In genomic region chr19:57886046-57886445, GRCh38 we compare ENCODE assay signal across 21 cellular contexts. TPM values are rescaled to one million over a fixed set of nuclear protein-coding genes. Genes with fewer than 3 reads are reported as not detected.
DNase-seq lines count a peak whose midpoint lies in the region; FAIRE-seq and TF ChIP-seq lines count a peak whose summit lies in the region.
"Had no signal": no experiment of that assay in that cellular context is flagged by ENCODE, and none has a peak within 500 bp of the region (broad histone marks: within the 10 kb centered on the region; RNA-seq: fewer than 3 reads in every experiment).

No MANE protein-coding gene starts in this region.

- no peak overlapping the region for H3K4ac ChIP-seq in H1 (replicated peaks; ENCODE audit: insufficient read length, low read depth, low read length)

- no peak overlapping the region for H3K23ac ChIP-seq in H1 (ENCODE audit: insufficient read length)

- H4K20me1 ChIP-seq in BLaER1 treated with 17β-estradiol and CSF1 and Interleukin-3, amounts not matched to agents 10 nM and 100 nM, result peaks cover 0 to 31% (median 0%) of the 10 kb centered on the region in 11 experiments; a peak in 6 of 22 replicates
- peaks cover 7 to 10% of the 10 kb centered on the region in 2 experiments for H4K20me1 ChIP-seq in H1 (replicated peaks in 1 of 2; ENCODE audit: control insufficient read depth in 1 of 2, insufficient read depth in 2 of 2, low read length in 2 of 2)
- no peaks in the 10 kb centered on the region for H4K20me1 ChIP-seq in Karpas-422 (ENCODE audit: insufficient read depth, low read depth, low read length)

- peak overlapping the region; percentile 3; the same call in 1 of the 2 replicates for H2BK5ac ChIP-seq in H1 (ENCODE audit: low read depth, low read length)

- H3K9ac ChIP-seq in BLaER1 treated with 17β-estradiol and CSF1 and Interleukin-3, amounts not matched to agents 10 nM and 100 nM, result no peak overlapping the region
- H3K9ac ChIP-seq in HUES6 (ENCODE audit: low read length) (no peak overlapping the region), H1 (replicated peaks in 1 of 4; ENCODE audit: extremely low read depth in 1 of 4, low read depth in 3 of 4, low read length in 3 of 4) (peak overlapping the region in 1 of 4 experiments; percentile 16; a peak in 2 of 7 replicates), Karpas-422 (ENCODE audit: low read length) (no peak overlapping the region)

- H3K27me3 Mint-ChIP-seq in mesothelial cell of epicardium (ENCODE audit: low read depth), result no peaks in the 10 kb centered on the region
- H3K27me3 Mint-ChIP-seq: activated CD4-positive, alpha-beta memory T cell treated with anti-CD3 and anti-CD28 coated beads for 36 hours had no signal

- no peak overlapping the region for H3K27ac ChIP-seq in BLaER1 treated with 17β-estradiol and CSF1 and Interleukin-3, amounts not matched to agents 10 nM and 100 nM
- H3K27ac ChIP-seq in HUES6 (ENCODE audit: low read depth, low read length) (peak overlapping the region; percentile 62; the same call in 1 of the 2 replicates), H1 (ENCODE audit: low read depth, low read length) (no peak overlapping the region), Karpas-422 (ENCODE audit: low read length) (no peak overlapping the region)
- H3K27ac ChIP-seq: ascending aorta, SJCRH30 had no signal

- CTCF ChIA-PET in H1 (lab: Charles Lee; ENCODE audit: partially characterized antibody), result no interaction called here

- TF ChIP-seq RAD21 in H1 (IDR thresholded peaks at IDR 0.05 in 1 of 2, conservative IDR thresholded peaks at IDR 0.05 in 1 of 2; ENCODE audit: low read depth in 2 of 2, low read length in 2 of 2), result no peak

- POLR2A ChIA-PET in H1 (lab: Charles Lee; ENCODE audit: partially characterized antibody), result interaction anchor here (0.6 to 11.1 kb wide), 8 partner anchors 9 to 469 kb away, joined by 3 to 103 read pairs (median 16); partner anchors contain the start of gene ZNF587

- H3K18ac ChIP-seq in H1 (ENCODE audit: extremely low read depth, low read length), result no peak overlapping the region

- TF ChIP-seq CTCF in H1 (IDR thresholded peaks at IDR 0.05; ENCODE audit: control extremely low read depth in 1 of 3, insufficient read depth in 1 of 3, low read depth in 1 of 3, low read length in 3 of 3) (no peak), mesothelial cell of epicardium (IDR thresholded peaks at IDR 0.05; ENCODE audit: unreplicated experiment) (no peak)

- no peak for DNase-seq in H1 (ENCODE audit: low read depth in 1 of 2, low spot score in 2 of 2)
- DNase-seq in mesothelial cell of epicardium (ENCODE audit: low spot score in 2 of 2, unreplicated experiment in 2 of 2), result no peak
- no peak for DNase-seq in AG08396 (ENCODE audit: low spot score)
- no peak for DNase-seq in DMS79 (lab: John Stamatoyannopoulos, UW)
- no peak for DNase-seq in Karpas-422
- no peak for DNase-seq in nucleus accumbens (lab: John Stamatoyannopoulos, UW)
- DNase-seq: activated CD4-positive, alpha-beta memory T cell treated with anti-CD3 and anti-CD28 coated beads for 36 hours; activated CD4-positive, CD25-positive, alpha-beta regulatory T cell; activated naive CD4-positive, alpha-beta T cell treated with Interleukin-2 at 50 U/mL for 16 hours; activated T-cell treated with anti-CD3 and anti-CD28 coated beads for 4 hours; DMS 273 treated with DMSO at 0.1 percent for 48 hours; NCI-H187; NCI-H82; SJCRH30 had no signal

- H2AK5ac ChIP-seq in H1 (ENCODE audit: low read depth, low read length), result no peak overlapping the region

- no peak overlapping the region for H3K14ac ChIP-seq in H1 (ENCODE audit: insufficient read length)

- peaks cover 3% of the 10 kb centered on the region; the same call in 1 of the 2 replicates for H3K23me2 ChIP-seq in H1 (ENCODE audit: low read depth, low read length)

- no peak overlapping the region for H3K4me2 ChIP-seq in BLaER1 treated with 17β-estradiol and CSF1 and Interleukin-3, amounts not matched to agents 10 nM and 100 nM
- H3K4me2 ChIP-seq in H1 (ENCODE audit: insufficient read depth in 1 of 2, low read depth in 2 of 2, low read length in 2 of 2) (peak overlapping the region; percentile 64 to 79), Karpas-422 (ENCODE audit: low read depth, low read length, poor library complexity, severe bottlenecking) (no peak overlapping the region)

- no peaks in the 10 kb centered on the region for H3K79me1 ChIP-seq in H1 (ENCODE audit: low read depth, low read length)

- H4K8ac ChIP-seq in H1 (ENCODE audit: extremely low read depth, insufficient read depth, low read length), result no peak overlapping the region

- no peak overlapping the region for H2BK15ac ChIP-seq in H1 (ENCODE audit: low read length)

- WGBS in H1 (ENCODE audit: extremely low coverage in 1 of 2, insufficient coverage in 1 of 2, insufficient read length in 1 of 2, insufficient replicate concordance in 2 of 2, low coverage in 1 of 2, low lambda C conversion rate in 2 of 2, missing lambda C conversion rate in 1 of 2), 2 experiments, result 78% methylated on average over 3 of the region's 3 CpGs; no CpG with 5 or more reads in 1 of the 2 experiments

- H4K5ac ChIP-seq in H1 (ENCODE audit: insufficient read length, low read depth, low read length), result peak overlapping the region; percentile 45

- no peak overlapping the region for H4K91ac ChIP-seq in H1 (replicated peaks; ENCODE audit: insufficient read length, low read length)

- H3K56ac ChIP-seq in H1 (replicated peaks; ENCODE audit: insufficient read length, low read depth, low read length), result no peak overlapping the region

- peak overlapping the region; percentile 37 for H3K4me3 Mint-ChIP-seq in mesothelial cell of epicardium
- H3K4me3 Mint-ChIP-seq: activated CD4-positive, alpha-beta memory T cell treated with anti-CD3 and anti-CD28 coated beads for 36 hours had no signal

- H3K4me1 Mint-ChIP-seq in mesothelial cell of epicardium, result peaks cover 25% of the 10 kb centered on the region

- H3K9me2 ChIP-seq in Karpas-422 (replicated peaks; ENCODE audit: insufficient read depth, low read length), result no peaks in the 10 kb centered on the region

- H2BK120ac ChIP-seq in H1 (replicated peaks; ENCODE audit: low read depth, low read length), result no peak overlapping the region

- peaks cover 51% of the 10 kb centered on the region for H3K36me3 Mint-ChIP-seq in mesothelial cell of epicardium

- peaks cover 41 to 54% (median 50%) of the 10 kb centered on the region in 11 experiments for H3K36me3 ChIP-seq in BLaER1 treated with 17β-estradiol and CSF1 and Interleukin-3, amounts not matched to agents 10 nM and 100 nM
- peaks cover 40% of the 10 kb centered on the region for H3K36me3 ChIP-seq in HUES6 (ENCODE audit: control insufficient read depth, insufficient read depth, low read length)
- peaks cover 0 to 26% (median 12%) of the 10 kb centered on the region in 4 experiments; a peak in 5 of 8 replicates for H3K36me3 ChIP-seq in H1 (ENCODE audit: control insufficient read depth in 2 of 4, insufficient read depth in 4 of 4, low read length in 3 of 4)
- peaks cover 44% of the 10 kb centered on the region for H3K36me3 ChIP-seq in Karpas-422 (ENCODE audit: insufficient read depth, low read length)
- H3K36me3 ChIP-seq: ascending aorta had no signal

- H3K9me3 ChIP-seq in BLaER1 treated with 17β-estradiol and CSF1 and Interleukin-3, amounts not matched to agents 10 nM and 100 nM (replicated peaks in 1 of 11), result peaks cover 43 to 69% (median 61%) of the 10 kb centered on the region in 11 experiments
- H3K9me3 ChIP-seq in HUES6 (ENCODE audit: control insufficient read depth, insufficient read depth, low read depth, low read length) (peaks cover 18% of the 10 kb centered on the region; the same call in 1 of the 2 replicates), H1 (ENCODE audit: insufficient read depth in 2 of 2, low read depth in 1 of 2, low read length in 1 of 2) (no peaks in the 10 kb centered on the region), Karpas-422 (ENCODE audit: low read length) (peaks cover 31% of the 10 kb centered on the region)
- H3K9me3 ChIP-seq: right atrium auricular region had no signal

- FAIRE-seq in H1 (lab: Jason Lieb, UNC), result no peak
- FAIRE-seq: frontal cortex, GM12892, K562 had no signal

- no peak overlapping the region for H2BK20ac ChIP-seq in H1 (ENCODE audit: low read length)

- peak overlapping the region; percentile 50 for H3K27ac Mint-ChIP-seq in mesothelial cell of epicardium
- H3K27ac Mint-ChIP-seq: activated CD4-positive, alpha-beta memory T cell treated with anti-CD3 and anti-CD28 coated beads for 36 hours had no signal

- peak in 1 of 2 experiments; percentile 42; a peak in 1 of 3 replicates for TF ChIP-seq POLR2A in H1 (IDR thresholded peaks at IDR 0.05; ENCODE audit: control extremely low read depth in 1 of 2, low read depth in 2 of 2, low read length in 2 of 2)

- peaks cover 8 to 16% (median 11%) of the 10 kb centered on the region in 10 experiments; a peak in 16 of 20 replicates for H3K4me1 ChIP-seq in BLaER1 treated with 17β-estradiol and CSF1 and Interleukin-3, amounts not matched to agents 10 nM and 100 nM
- H3K4me1 ChIP-seq in HUES6 (ENCODE audit: control insufficient read depth, insufficient read depth, low read length) (peaks cover 7% of the 10 kb centered on the region; the same call in 1 of the 2 replicates), H1 (replicated peaks in 1 of 4; ENCODE audit: control insufficient read depth in 3 of 4, insufficient read depth in 4 of 4, low read length in 3 of 4) (peaks cover 3 to 18% (median 10%) of the 10 kb centered on the region in 4 experiments; a peak in 6 of 7 replicates), Karpas-422 (ENCODE audit: low read length) (peaks cover 10% of the 10 kb centered on the region)
- H3K4me1 ChIP-seq: ascending aorta, SJCRH30 had no signal

- H2AFZ ChIP-seq in H1 (ENCODE audit: low read length), result no peak overlapping the region
- H2AFZ ChIP-seq in Karpas-422 (ENCODE audit: low read length), result no peak overlapping the region

- H3K79me2 ChIP-seq in H1 (ENCODE audit: control insufficient read depth in 1 of 2, insufficient read depth in 2 of 2, low read length in 2 of 2) (peaks cover 45 to 65% of the 10 kb centered on the region in 2 experiments), Karpas-422 (ENCODE audit: low read length) (peaks cover 59% of the 10 kb centered on the region)

- H3K9me3 Mint-ChIP-seq in mesothelial cell of epicardium, result peaks cover 21% of the 10 kb centered on the region

- H3K27me3 ChIP-seq in BLaER1 treated with 17β-estradiol and CSF1 and Interleukin-3, amounts not matched to agents 10 nM and 100 nM, result no peaks in the 10 kb centered on the region
- H3K27me3 ChIP-seq in HUES6 (ENCODE audit: control insufficient read depth, insufficient read depth, low read length), result no peaks in the 10 kb centered on the region
- H3K27me3 ChIP-seq in H1 (replicated peaks in 1 of 4; ENCODE audit: control insufficient read depth in 3 of 4, extremely low read depth in 1 of 4, insufficient read depth in 3 of 4, low read length in 3 of 4), result no peaks in the 10 kb centered on the region
- no peaks in the 10 kb centered on the region for H3K27me3 ChIP-seq in Karpas-422 (ENCODE audit: low read length)
- H3K27me3 ChIP-seq: ascending aorta, right atrium auricular region, SJCRH30 had no signal

- peak overlapping the region in 7 of 10 experiments; percentile 87 to 97 (median 93); a peak in 11 of 20 replicates for H3K4me3 ChIP-seq in BLaER1 treated with 17β-estradiol and CSF1 and Interleukin-3, amounts not matched to agents 10 nM and 100 nM
- H3K4me3 ChIP-seq in HUES6 (ENCODE audit: low read depth, low read length) (peak overlapping the region; percentile 94), H1 (ENCODE audit: extremely low read depth in 1 of 4, insufficient read depth in 2 of 4, low read depth in 3 of 4, low read length in 4 of 4) (peak overlapping the region; percentile 89 to 97 (median 96); a peak in 4 of 8 replicates), Karpas-422 (ENCODE audit: low read length) (no peak overlapping the region)
- H3K4me3 ChIP-seq: ascending aorta, K562, right atrium auricular region, SJCRH30 had no signal

- H2BK12ac ChIP-seq in H1 (ENCODE audit: low read depth, low read length), result no peak overlapping the region

- no peak for TF ChIP-seq EP300 in H1 (IDR thresholded peaks at IDR 0.05; ENCODE audit: borderline replicate concordance in 1 of 2, low read depth in 2 of 2, low read length in 2 of 2)

RNA-seq across cellular contexts. Expression of gene ZNF814, which starts 2.8 kb away (rescaled TPM):
- 90.7 and 90.9 TPM in 2 replicates for total RNA-seq in H1 (2021; fragmentation: NEBNext Ultra II Directional; extraction: Animal tissue kit (Norgen Biotek cat#: 25700))
- polyA plus RNA-seq in H1 (2011; rRNA removed), result 99.6 and 110 TPM in 2 replicates
- polyA plus RNA-seq in H1 (2011; cell fraction: cytosol; rRNA removed), result 66.5 TPM
- 74.2 TPM for polyA plus RNA-seq in H1 (2011; cell fraction: nucleus; rRNA removed)
- polyA plus RNA-seq in H1 (2012, experiment 1 of 2), result 53.1 to 76.6 TPM (median 64.5 TPM) in 4 replicates
- polyA plus RNA-seq in H1 (2012, experiment 2 of 2), result 46.8 TPM
- 39.2 TPM for polyA plus RNA-seq in H1 (2013, experiment 1 of 2)
- polyA plus RNA-seq in H1 (2013, experiment 2 of 2), result 39.8 TPM
- 125 and 160 TPM in 2 replicates for polyA minus RNA-seq in H1 (2011; rRNA and poly(A)+ RNA removed)
- polyA minus RNA-seq in H1 (2011; cell fraction: cytosol; rRNA and poly(A)+ RNA removed), result 63.5 TPM
- polyA minus RNA-seq in H1 (2011; cell fraction: nucleus; rRNA and poly(A)+ RNA removed), result 209 TPM
- 53.7 to 60.4 TPM (median 56.2 TPM) in 3 replicates for total RNA-seq in mesothelial cell of epicardium
- 16.3 and 24.2 TPM in 2 replicates for total RNA-seq in Karpas-422 (2014; rRNA removed; shearing (Covaris generic); ENCODE audit: low replicate concordance)

RNA-seq across cellular contexts. Expression of gene ZNF417, which starts 30.3 kb away (rescaled TPM):
- total RNA-seq in H1 (2021; fragmentation: NEBNext Ultra II Directional; extraction: Animal tissue kit (Norgen Biotek cat#: 25700)), result 19.2 and 19.7 TPM in 2 replicates
- 4.4 and 5.4 TPM in 2 replicates for polyA plus RNA-seq in H1 (2011; rRNA removed)
- 8.2 TPM for polyA plus RNA-seq in H1 (2011; cell fraction: cytosol; rRNA removed)
- polyA plus RNA-seq in H1 (2011; cell fraction: nucleus; rRNA removed), result 9.6 TPM
- polyA plus RNA-seq in H1 (2012, experiment 1 of 2), result 8.6 to 10.5 TPM (median 10.1 TPM) in 4 replicates
- polyA plus RNA-seq in H1 (2012, experiment 2 of 2), result 0.76 TPM
- 7.0 TPM for polyA plus RNA-seq in H1 (2013, experiment 1 of 2)
- 6.7 TPM for polyA plus RNA-seq in H1 (2013, experiment 2 of 2)
- 16.5 and 19.3 TPM in 2 replicates for polyA minus RNA-seq in H1 (2011; rRNA and poly(A)+ RNA removed)
- polyA minus RNA-seq in H1 (2011; cell fraction: cytosol; rRNA and poly(A)+ RNA removed), result 8.0 TPM
- 16.1 TPM for polyA minus RNA-seq in H1 (2011; cell fraction: nucleus; rRNA and poly(A)+ RNA removed)
- 25.1 to 26.8 TPM (median 25.9 TPM) in 3 replicates for total RNA-seq in mesothelial cell of epicardium
- total RNA-seq in Karpas-422 (2014; rRNA removed; shearing (Covaris generic); ENCODE audit: low replicate concordance), result 12.3 TPM in 2 replicates

RNA-seq across cellular contexts. Expression of gene ZNF587, which starts 36.4 kb away (rescaled TPM):
- 41.5 and 42.1 TPM in 2 replicates for total RNA-seq in H1 (2021; fragmentation: NEBNext Ultra II Directional; extraction: Animal tissue kit (Norgen Biotek cat#: 25700))
- 17.4 and 18.1 TPM in 2 replicates for polyA plus RNA-seq in H1 (2011; rRNA removed)
- polyA plus RNA-seq in H1 (2011; cell fraction: cytosol; rRNA removed), result 16.2 TPM
- polyA plus RNA-seq in H1 (2011; cell fraction: nucleus; rRNA removed), result 20.1 TPM
- polyA plus RNA-seq in H1 (2012, experiment 1 of 2), result 16.8 to 19.8 TPM (median 18.6 TPM) in 4 replicates
- 4.3 TPM for polyA plus RNA-seq in H1 (2012, experiment 2 of 2)
- polyA plus RNA-seq in H1 (2013, experiment 1 of 2), result 19.7 TPM
- polyA plus RNA-seq in H1 (2013, experiment 2 of 2), result 17.0 TPM
- polyA minus RNA-seq in H1 (2011; rRNA and poly(A)+ RNA removed), result 24.8 and 34.3 TPM in 2 replicates
- 20.0 TPM for polyA minus RNA-seq in H1 (2011; cell fraction: cytosol; rRNA and poly(A)+ RNA removed)
- 24.2 TPM for polyA minus RNA-seq in H1 (2011; cell fraction: nucleus; rRNA and poly(A)+ RNA removed)
- total RNA-seq in mesothelial cell of epicardium, result 72.9 to 77.4 TPM (median 75.9 TPM) in 3 replicates
- total RNA-seq in Karpas-422 (2014; rRNA removed; shearing (Covaris generic); ENCODE audit: low replicate concordance), result 22.2 and 36.4 TPM in 2 replicates

RNA-seq across cellular contexts. Expression of gene ZNF418, which starts 49.2 kb away (rescaled TPM):
- total RNA-seq in H1 (2021; fragmentation: NEBNext Ultra II Directional; extraction: Animal tissue kit (Norgen Biotek cat#: 25700)), result 18.5 and 18.8 TPM in 2 replicates
- polyA plus RNA-seq in H1 (2011; rRNA removed), result 8.1 and 10.5 TPM in 2 replicates
- polyA plus RNA-seq in H1 (2011; cell fraction: cytosol; rRNA removed), result 11.7 TPM
- polyA plus RNA-seq in H1 (2011; cell fraction: nucleus; rRNA removed), result 14.5 TPM
- polyA plus RNA-seq in H1 (2012, experiment 1 of 2), result 10.7 to 18.0 TPM (median 14.1 TPM) in 4 replicates
- polyA plus RNA-seq in H1 (2012, experiment 2 of 2), result 1.3 TPM
- 12.0 TPM for polyA plus RNA-seq in H1 (2013, experiment 1 of 2)
- polyA plus RNA-seq in H1 (2013, experiment 2 of 2), result 11.7 TPM
- 15.6 and 18.7 TPM in 2 replicates for polyA minus RNA-seq in H1 (2011; rRNA and poly(A)+ RNA removed)
- polyA minus RNA-seq in H1 (2011; cell fraction: cytosol; rRNA and poly(A)+ RNA removed), result 16.3 TPM
- 28.4 TPM for polyA minus RNA-seq in H1 (2011; cell fraction: nucleus; rRNA and poly(A)+ RNA removed)
- total RNA-seq in mesothelial cell of epicardium, result 19.5 to 24.5 TPM (median 21.0 TPM) in 3 replicates
- total RNA-seq in Karpas-422 (2014; rRNA removed; shearing (Covaris generic); ENCODE audit: low replicate concordance), result 0.14 and 0.22 TPM in 2 replicates

RNA-seq across cellular contexts. Expression of gene ZNF587B, which starts 55.9 kb away (rescaled TPM):
- 53.7 and 60.1 TPM in 2 replicates for total RNA-seq in H1 (2021; fragmentation: NEBNext Ultra II Directional; extraction: Animal tissue kit (Norgen Biotek cat#: 25700))
- 11.3 and 13.8 TPM in 2 replicates for polyA plus RNA-seq in H1 (2011; rRNA removed)
- polyA plus RNA-seq in H1 (2011; cell fraction: cytosol; rRNA removed), result 23.1 TPM
- 18.4 TPM for polyA plus RNA-seq in H1 (2011; cell fraction: nucleus; rRNA removed)
- polyA plus RNA-seq in H1 (2012, experiment 1 of 2), result 22.1 to 36.7 TPM (median 26.4 TPM) in 4 replicates
- 5.6 TPM for polyA plus RNA-seq in H1 (2012, experiment 2 of 2)
- polyA plus RNA-seq in H1 (2013, experiment 1 of 2), result 23.9 TPM
- 22.1 TPM for polyA plus RNA-seq in H1 (2013, experiment 2 of 2)
- polyA minus RNA-seq in H1 (2011; rRNA and poly(A)+ RNA removed), result 71.9 and 78.7 TPM in 2 replicates
- 42.6 TPM for polyA minus RNA-seq in H1 (2011; cell fraction: cytosol; rRNA and poly(A)+ RNA removed)
- 44.1 TPM for polyA minus RNA-seq in H1 (2011; cell fraction: nucleus; rRNA and poly(A)+ RNA removed)
- total RNA-seq in mesothelial cell of epicardium, result 28.2 to 32.0 TPM (median 29.8 TPM) in 3 replicates
- 16.3 and 20.1 TPM in 2 replicates for total RNA-seq in Karpas-422 (2014; rRNA removed; shearing (Covaris generic); ENCODE audit: low replicate concordance)

Comparison
In these comparisons a context has a peak if more than half of its experiments do, and no peak if none do; other contexts are left out.
1. H3K4me2 ChIP-seq: peak in H1 (2 of 2); none in BLaER1 treated with 17β-estradiol and CSF1 and Interleukin-3, amounts not matched to agents 10 nM and 100 nM (0 of 11) and Karpas-422 (single experiment).